In genomic region chr12:87441511-87441910, GRCh38 we compare ENCODE assay signal across 25 cellular contexts.
DNase-seq lines count a peak whose midpoint lies in the region; ATAC-seq and TF ChIP-seq lines count a peak whose summit lies in the region.
"Had no signal": no experiment of that assay in that cellular context is flagged by ENCODE, and none has a peak within 500 bp of the region (broad histone marks: within the 10 kb centered on the region; RNA-seq: fewer than 3 reads in every experiment).

No MANE protein-coding gene starts in this region.

- no peak overlapping the region for H3K4me3 ChIP-seq in breast epithelium
- H3K4me3 ChIP-seq: Peyer's patch had no signal

- H3K27me3 ChIP-seq in breast epithelium = no peaks in the 10 kb centered on the region
- H3K27me3 ChIP-seq: BE2C, Peyer's patch had no signal

- peak overlapping the region; percentile 49 to 57 for H3K27ac ChIP-seq in breast epithelium
- H3K27ac ChIP-seq: Peyer's patch had no signal

- H3K9me3 ChIP-seq in breast epithelium = no peaks in the 10 kb centered on the region
- H3K9me3 ChIP-seq: BE2C, Peyer's patch had no signal

- no peak for TF ChIP-seq POLR2A in breast epithelium (IDR thresholded peaks at IDR 0.05)

- no peak for TF ChIP-seq CTCF in breast epithelium (IDR thresholded peaks at IDR 0.05)
- no peak for TF ChIP-seq CTCF in MCF 10A (IDR thresholded peaks at IDR 0.05; ENCODE audit: unreplicated experiment)
- no peak for TF ChIP-seq CTCF in mesothelial cell of epicardium (IDR thresholded peaks at IDR 0.05; ENCODE audit: unreplicated experiment)

- BruUV-seq in MCF 10A (replicated peaks; lab: Mats Ljungman, UMichigan) = no TSS peak

- no peak overlapping the region for H3K27ac Mint-ChIP-seq in MCF 10A (ENCODE audit: low read depth, unreplicated experiment)
- H3K27ac Mint-ChIP-seq in mesothelial cell of epicardium = peak overlapping the region; percentile 71
- H3K27ac Mint-ChIP-seq in activated T-cell treated with anti-CD3 and anti-CD28 coated beads, Interleukin-2, amount 50 U/mL, for 24 hours = no peak overlapping the region
- H3K27ac Mint-ChIP-seq: CD14-positive monocyte; CD8-positive, alpha-beta memory T cell had no signal

- CTCF ChIA-PET in MCF 10A (lab: Yijun Ruan, JAX) = interaction anchor here (0.9 kb wide), 1 partner anchor 20 kb away, joined by 3 read pairs; no protein-coding TSS in a partner anchor

- intact Hi-C loops in breast epithelium (cut with DNase I; ENCODE audit: low total_unique reads) = no loop called here
- intact Hi-C loops in MCF 10A (cut with micrococcal nuclease) = no loop called here

- no peak for DNase-seq in breast epithelium (ENCODE audit: low spot score in 2 of 2)
- DNase-seq in MCF 10A (ENCODE audit: unreplicated experiment) = no peak
- peak; percentile 20 for DNase-seq in fibroblast of peridontal ligament (ENCODE audit: extremely low read depth)
- DNase-seq in mesothelial cell of epicardium (ENCODE audit: low spot score in 2 of 2, unreplicated experiment in 2 of 2) = no peak
- no peak for DNase-seq in hippocampal formation (lab: John Stamatoyannopoulos, UW)
- DNase-seq in activated T-cell treated with anti-CD3 and anti-CD28 coated beads, Interleukin-2, amount 50 U/mL, for 24 hours = no peak
- DNase-seq: ACHN; BE2C; CD8-positive, alpha-beta memory T cell; DMS 273 treated with DMSO at 0.1 percent for 48 hours; DMS79; EL; GF-D8; NCI-H1092 treated with DMSO at 0.1 percent for 48 hours; NCI-H1436; NCI-H187; NCI-H2081 treated with DMSO at 0.1 percent for 48 hours; NCI-H2171; NCI-H226; NCI-H510A; NCI-H69; Peyer's patch had no signal

- no peaks in the 10 kb centered on the region for H3K27me3 Mint-ChIP-seq in MCF 10A (ENCODE audit: insufficient read depth, unreplicated experiment)
- H3K27me3 Mint-ChIP-seq in mesothelial cell of epicardium (ENCODE audit: low read depth) = no peaks in the 10 kb centered on the region
- no peaks in the 10 kb centered on the region for H3K27me3 Mint-ChIP-seq in activated T-cell treated with anti-CD3 and anti-CD28 coated beads, Interleukin-2, amount 50 U/mL, for 24 hours
- H3K27me3 Mint-ChIP-seq: CD8-positive, alpha-beta memory T cell had no signal

- POLR2A ChIA-PET in MCF 10A (lab: Yijun Ruan, JAX) = interaction anchor here (0.6 to 1.2 kb wide), 3 partner anchors 12 to 74 kb away, joined by 3 to 5 read pairs (median 3); no protein-coding TSS in a partner anchor

- H3K36me3 ChIP-seq in breast epithelium = no peaks in the 10 kb centered on the region
- H3K36me3 ChIP-seq: BE2C, Peyer's patch had no signal

- no peaks in the 10 kb centered on the region for H3K4me1 ChIP-seq in breast epithelium
- H3K4me1 ChIP-seq: BE2C, Peyer's patch had no signal

- ATAC-seq in HG03342 (IDR thresholded peaks at IDR 0.05; ENCODE audit: unreplicated experiment) (no peak), HG03095 (IDR thresholded peaks at IDR 0.05; ENCODE audit: unreplicated experiment) (no peak)

- H3K4me1 Mint-ChIP-seq in MCF 10A (ENCODE audit: insufficient read depth, unreplicated experiment) (peaks cover 28% of the 10 kb centered on the region), mesothelial cell of epicardium (peaks cover 53% of the 10 kb centered on the region)
- H3K4me1 Mint-ChIP-seq in activated T-cell treated with anti-CD3 and anti-CD28 coated beads, Interleukin-2, amount 50 U/mL, for 24 hours (ENCODE audit: low read depth) = no peaks in the 10 kb centered on the region
- H3K4me1 Mint-ChIP-seq: CD14-positive monocyte; CD8-positive, alpha-beta memory T cell had no signal

- H3K36me3 Mint-ChIP-seq in MCF 10A (ENCODE audit: insufficient read depth, unreplicated experiment) (peaks cover 11% of the 10 kb centered on the region), mesothelial cell of epicardium (peaks cover 4% of the 10 kb centered on the region)
- H3K36me3 Mint-ChIP-seq in activated T-cell treated with anti-CD3 and anti-CD28 coated beads, Interleukin-2, amount 50 U/mL, for 24 hours (ENCODE audit: low read depth) = no peaks in the 10 kb centered on the region
- H3K36me3 Mint-ChIP-seq: CD14-positive monocyte; CD8-positive, alpha-beta memory T cell had no signal

- peaks cover 5% of the 10 kb centered on the region for H3K9me3 Mint-ChIP-seq in MCF 10A (ENCODE audit: unreplicated experiment)
- H3K9me3 Mint-ChIP-seq in mesothelial cell of epicardium = peaks cover 11% of the 10 kb centered on the region
- H3K9me3 Mint-ChIP-seq in activated T-cell treated with anti-CD3 and anti-CD28 coated beads, Interleukin-2, amount 50 U/mL, for 24 hours = peaks cover 8% of the 10 kb centered on the region

- H3K4me3 Mint-ChIP-seq in MCF 10A (ENCODE audit: unreplicated experiment) = no peak overlapping the region
- H3K4me3 Mint-ChIP-seq in mesothelial cell of epicardium = no peak overlapping the region
- no peak overlapping the region for H3K4me3 Mint-ChIP-seq in activated T-cell treated with anti-CD3 and anti-CD28 coated beads, Interleukin-2, amount 50 U/mL, for 24 hours
- H3K4me3 Mint-ChIP-seq: CD14-positive monocyte; CD8-positive, alpha-beta memory T cell had no signal
